Comparison of ENCODE assay signal across 8 cellular contexts in genomic region chr7:974172-974571, GRCh38. TPM values are rescaled to one million over a fixed set of nuclear protein-coding genes. Genes with fewer than 3 reads are reported as not detected.
DNase-seq lines count a peak whose midpoint lies in the region; ATAC-seq and TF ChIP-seq lines count a peak whose summit lies in the region.

No MANE protein-coding gene starts in this region.

- no peak for TF ChIP-seq CTCF in thyroid gland (IDR thresholded peaks at IDR 0.05)

- peaks cover 24% of the 10 kb centered on the region for H3K36me3 Mint-ChIP-seq in activated CD8-positive, alpha-beta memory T cell treated with anti-CD3 and anti-CD28 coated beads, Interleukin-2, amount 10 ng/mL, durations not matched to agents 7 days and 5 days
- peaks cover 7 to 12% of the 10 kb centered on the region in 2 donors for H3K36me3 Mint-ChIP-seq in activated naive CD4-positive, alpha-beta T cell treated with anti-CD3 and anti-CD28 coated beads, Interleukin-2, amount 50 U/mL, for 72 hours

- peaks cover 18 to 22% of the 10 kb centered on the region in 2 donors for H3K4me1 ChIP-seq in thyroid gland

- no peaks in the 10 kb centered on the region for H3K9me3 Mint-ChIP-seq in activated CD8-positive, alpha-beta memory T cell treated with anti-CD3 and anti-CD28 coated beads, Interleukin-2, amount 10 ng/mL, durations not matched to agents 7 days and 5 days (ENCODE audit: low read depth)
- H3K9me3 Mint-ChIP-seq in activated naive CD4-positive, alpha-beta T cell treated with anti-CD3 and anti-CD28 coated beads, Interleukin-2, amount 50 U/mL, for 72 hours = no peaks in the 10 kb centered on the region

- peaks cover 8 to 18% of the 10 kb centered on the region in 2 donors for H3K36me3 ChIP-seq in thyroid gland

- intact Hi-C loops in thyroid gland (cut with DNase I) = loop anchor here (10.0 kb wide), 1 partner anchor 649 kb away; no protein-coding TSS in a partner anchor

- no peaks in the 10 kb centered on the region for H3K9me3 ChIP-seq in thyroid gland

- no peak for ATAC-seq in activated CD8-positive, alpha-beta memory T cell treated with anti-CD3 and anti-CD28 coated beads, Interleukin-2, amount 10 ng/mL, durations not matched to agents 7 days and 5 days
- no peak for ATAC-seq in activated naive CD4-positive, alpha-beta T cell treated with anti-CD3 and anti-CD28 coated beads, Interleukin-2, amount 50 U/mL, for 72 hours
- ATAC-seq in GM21390 (IDR thresholded peaks at IDR 0.05; ENCODE audit: unreplicated experiment) (no peak), HG02798 (IDR thresholded peaks at IDR 0.05; ENCODE audit: poor library complexity, unreplicated experiment) (no peak)

- no peak overlapping the region for H3K27ac ChIP-seq in thyroid gland

- peak overlapping the region; percentile 79 for H3K4me3 Mint-ChIP-seq in activated CD8-positive, alpha-beta memory T cell treated with anti-CD3 and anti-CD28 coated beads, Interleukin-2, amount 10 ng/mL, durations not matched to agents 7 days and 5 days

- WGBS in thyroid gland, 2 donors = 44 to 45% methylated on average over 7 of the region's 7 CpGs

- no peak for DNase-seq in activated CD8-positive, alpha-beta memory T cell treated with anti-CD3 and anti-CD28 coated beads, Interleukin-2, amount 10 ng/mL, durations not matched to agents 7 days and 5 days
- no peak for DNase-seq in activated CD8-positive, alpha-beta memory T cell treated with anti-CD3 and anti-CD28 coated beads, Interleukin-2, amount 50 U/mL, for 48 hours
- no peak for DNase-seq in activated naive CD4-positive, alpha-beta T cell treated with anti-CD3 and anti-CD28 coated beads, Interleukin-2, amount 50 U/mL, for 72 hours (ENCODE audit: low spot score in 2 of 2)
- peak; percentile 10 for DNase-seq in kidney glomerular epithelial cell (lab: John Stamatoyannopoulos, UW)
- no peak for DNase-seq in thyroid gland
- DNase-seq in NCI-H748 (lab: John Stamatoyannopoulos, UW; ENCODE audit: unreplicated experiment) = no peak

- H3K4me1 Mint-ChIP-seq in activated CD8-positive, alpha-beta memory T cell treated with anti-CD3 and anti-CD28 coated beads, Interleukin-2, amount 10 ng/mL, durations not matched to agents 7 days and 5 days = peaks cover 21% of the 10 kb centered on the region

- no peak for TF ChIP-seq POLR2A in thyroid gland (IDR thresholded peaks at IDR 0.05)

- no peaks in the 10 kb centered on the region for H3K27me3 Mint-ChIP-seq in activated CD8-positive, alpha-beta memory T cell treated with anti-CD3 and anti-CD28 coated beads, Interleukin-2, amount 10 ng/mL, durations not matched to agents 7 days and 5 days

- CTCF ChIA-PET in activated CD8-positive, alpha-beta memory T cell treated with anti-CD3 and anti-CD28 coated beads, Interleukin-2, amount 10 ng/mL, durations not matched to agents 7 days and 5 days (lab: Charles Lee) = interaction anchor here (0.6 to 5.8 kb wide), 10 partner anchors 8 to 333 kb away, joined by 3 to 37 read pairs (median 4); no protein-coding TSS in a partner anchor

- H3K27me3 ChIP-seq in thyroid gland = no peaks in the 10 kb centered on the region

- H3K27ac Mint-ChIP-seq in activated CD8-positive, alpha-beta memory T cell treated with anti-CD3 and anti-CD28 coated beads, Interleukin-2, amount 10 ng/mL, durations not matched to agents 7 days and 5 days = peak overlapping the region; percentile 70
- H3K27ac Mint-ChIP-seq in activated naive CD4-positive, alpha-beta T cell treated with anti-CD3 and anti-CD28 coated beads, Interleukin-2, amount 50 U/mL, for 72 hours = peak overlapping the region; percentile 93 to 96

- peak overlapping the region in 2 of 3 donors; percentile 96 to 100 for H3K4me3 ChIP-seq in thyroid gland (replicated peaks in 1 of 3)

RNA-seq across cellular contexts. Expression of gene COX19, which starts 1.2 kb away (rescaled TPM):
- total RNA-seq in activated CD8-positive, alpha-beta memory T cell treated with anti-CD3 and anti-CD28 coated beads, Interleukin-2, amount 10 ng/mL, durations not matched to agents 7 days and 5 days = 10 to 100 TPM; 18.7 to 18.9 TPM
- total RNA-seq in activated naive CD4-positive, alpha-beta T cell treated with anti-CD3 and anti-CD28 coated beads, Interleukin-2, amount 50 U/mL, for 72 hours = 10 to 100 TPM; 18.8 to 20.7 TPM
- 10 to 100 TPM in 3 of 4 donors, 1 to 10 TPM in 1; 8.2 to 28.2 (median 17.8) TPM for total RNA-seq in thyroid gland

RNA-seq across cellular contexts. Expression of gene CYP2W1, which starts 8.8 kb away (rescaled TPM):
- not detected for total RNA-seq in activated CD8-positive, alpha-beta memory T cell treated with anti-CD3 and anti-CD28 coated beads, Interleukin-2, amount 10 ng/mL, durations not matched to agents 7 days and 5 days
- not detected for total RNA-seq in activated naive CD4-positive, alpha-beta T cell treated with anti-CD3 and anti-CD28 coated beads, Interleukin-2, amount 50 U/mL, for 72 hours
- not detected for total RNA-seq in thyroid gland

RNA-seq across cellular contexts. Expression of gene ADAP1, which starts 19.7 kb away (rescaled TPM):
- 10 to 100 TPM; 12.4 to 30.8 TPM for total RNA-seq in activated CD8-positive, alpha-beta memory T cell treated with anti-CD3 and anti-CD28 coated beads, Interleukin-2, amount 10 ng/mL, durations not matched to agents 7 days and 5 days
- total RNA-seq in activated naive CD4-positive, alpha-beta T cell treated with anti-CD3 and anti-CD28 coated beads, Interleukin-2, amount 50 U/mL, for 72 hours = 10 to 100 TPM in 1 of 2 donors, 1 to 10 TPM in 1; 9.2 to 19.9 TPM
- 10 to 100 TPM; 11.7 to 29.9 (median 23.4) TPM for total RNA-seq in thyroid gland
